8 cellular contexts compared by ENCODE assay signal in the genomic region with DNA sequence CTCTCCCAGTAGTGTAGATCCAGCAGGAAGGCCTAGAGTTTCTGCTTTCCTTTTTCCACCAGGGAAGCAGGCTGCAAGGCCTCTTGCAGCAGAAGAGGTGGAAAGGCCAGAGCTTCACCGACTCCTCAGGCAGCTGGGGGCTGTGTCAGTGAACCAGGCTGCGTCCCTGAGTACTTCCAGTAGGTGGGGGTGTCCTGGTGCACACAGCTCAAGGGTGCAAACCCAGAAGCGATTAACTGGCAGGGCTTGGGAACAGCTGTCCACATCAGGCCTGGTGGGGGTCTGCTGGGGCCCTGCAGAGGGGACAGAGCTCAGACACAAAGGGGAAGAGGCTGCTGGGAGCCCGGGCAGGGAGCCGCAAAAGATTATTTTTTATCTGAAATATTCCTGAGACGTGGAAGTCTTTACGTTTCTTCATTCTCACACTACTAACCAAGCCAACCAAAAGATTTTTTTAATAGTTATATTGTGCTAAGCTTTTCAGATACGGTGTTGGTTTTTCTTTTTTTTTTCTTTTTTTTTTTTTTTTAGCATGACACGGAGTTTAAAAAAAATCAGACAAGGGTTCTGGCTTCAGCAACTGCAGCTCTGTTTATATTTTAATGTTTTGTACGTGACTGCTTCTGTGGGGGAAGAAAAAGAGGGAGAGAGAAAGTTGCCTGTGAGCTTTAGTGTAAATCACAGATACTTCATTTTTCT. TPM values are rescaled to one million over a fixed set of nuclear protein-coding genes. Genes with fewer than 3 reads are reported as not detected.
DNase-seq lines count a peak whose midpoint lies in the region; ATAC-seq and TF ChIP-seq lines count a peak whose summit lies in the region.

No MANE protein-coding gene starts in this region.

- H3K36me3 ChIP-seq in A673 (ENCODE audit: insufficient read depth, low read length, poor library complexity, severe bottlenecking): no peaks in the 10 kb centered on the region
- no peaks in the 10 kb centered on the region for H3K36me3 ChIP-seq in ascending aorta
- H3K36me3 ChIP-seq in stomach smooth muscle (ENCODE audit: control insufficient read depth in 2 of 2, insufficient read depth in 2 of 2, low read length in 2 of 2): no peaks in the 10 kb centered on the region

- peaks cover 19 to 40% (median 27%) of the 10 kb centered on the region in 3 donors for H3K27me3 Mint-ChIP-seq in immature natural killer cell (ENCODE audit: low read depth in 3 of 3)
- H3K27me3 Mint-ChIP-seq in activated T-cell treated with anti-CD3 and anti-CD28 coated beads, Interleukin-2, amount 50 U/mL, for 24 hours: peaks cover 21% of the 10 kb centered on the region

- H3K4me1 ChIP-seq in A673 (ENCODE audit: insufficient read depth, low read length, poor library complexity, severe bottlenecking): peaks cover 41% of the 10 kb centered on the region
- peaks cover 0 to 14% of the 10 kb centered on the region in 2 donors for H3K4me1 ChIP-seq in ascending aorta
- H3K4me1 ChIP-seq in stomach smooth muscle (ENCODE audit: control insufficient read depth, insufficient read depth, low read length): peaks cover 53% of the 10 kb centered on the region

- H3K36me3 Mint-ChIP-seq in immature natural killer cell: peaks cover 4 to 11% (median 11%) of the 10 kb centered on the region in 3 donors
- no peaks in the 10 kb centered on the region for H3K36me3 Mint-ChIP-seq in activated T-cell treated with anti-CD3 and anti-CD28 coated beads, Interleukin-2, amount 50 U/mL, for 24 hours (ENCODE audit: low read depth)

- CTCF ChIA-PET in A673 (lab: Charles Lee): interaction anchor here (0.7 to 1.1 kb wide), 3 partner anchors 70 to 552 kb away, joined by 3 to 5 read pairs (median 4); no protein-coding TSS in a partner anchor

- H3K9me3 ChIP-seq in A673 (ENCODE audit: low read depth, low read length, poor library complexity, severe bottlenecking) (no peaks in the 10 kb centered on the region), ascending aorta (no peaks in the 10 kb centered on the region), stomach smooth muscle (ENCODE audit: control insufficient read depth in 2 of 2, low read length in 2 of 2) (no peaks in the 10 kb centered on the region)

- no peak overlapping the region for H3K4me3 ChIP-seq in A673 (ENCODE audit: low read depth, low read length, poor library complexity, severe bottlenecking)
- H3K4me3 ChIP-seq in ascending aorta: peak overlapping the region in 1 of 2 donors; percentile 41
- H3K4me3 ChIP-seq in stomach smooth muscle (ENCODE audit: low read length in 2 of 2): peak overlapping the region; percentile 38 to 66

- peaks cover 0 to 1% (median 0%) of the 10 kb centered on the region in 6 donors for H3K9me3 Mint-ChIP-seq in immature natural killer cell
- no peaks in the 10 kb centered on the region for H3K9me3 Mint-ChIP-seq in activated T-cell treated with anti-CD3 and anti-CD28 coated beads, Interleukin-2, amount 50 U/mL, for 24 hours

- POLR2A ChIA-PET in A673 (lab: Charles Lee; ENCODE audit: low non-redundant PET): no interaction called here

- BruUV-seq in A673 (replicated peaks; lab: Mats Ljungman, UMichigan): no TSS peak

- H3K27ac ChIP-seq in A673 (ENCODE audit: low read depth, low read length, poor library complexity, severe bottlenecking) (no peak overlapping the region), ascending aorta (peak overlapping the region; percentile 39 to 44), stomach smooth muscle (ENCODE audit: low read length) (peak overlapping the region; percentile 80)

- TF ChIP-seq CTCF in A673 (conservative IDR thresholded peaks at IDR 0.05; ENCODE audit: low read depth, low read length): peak; percentile 62
- TF ChIP-seq CTCF in ascending aorta (IDR thresholded peaks at IDR 0.05): peak; percentile 23 to 74 (median 59)

- H3K27ac Mint-ChIP-seq in immature natural killer cell: peak overlapping the region in 3 of 6 donors; percentile 78 to 89 (median 83)
- no peak overlapping the region for H3K27ac Mint-ChIP-seq in activated T-cell treated with anti-CD3 and anti-CD28 coated beads, Interleukin-2, amount 50 U/mL, for 24 hours

- peak overlapping the region; percentile 41 to 55 for H3K9ac ChIP-seq in stomach smooth muscle (ENCODE audit: low read length in 2 of 2)

- ATAC-seq in GM18870 (IDR thresholded peaks at IDR 0.05; ENCODE audit: unreplicated experiment): no peak

- intact Hi-C loops in A673 (cut with micrococcal nuclease; ENCODE audit: unreplicated experiment): no loop called here
- intact Hi-C loops in ascending aorta (cut with DNase I): no loop called here

- H3K27me3 ChIP-seq in A673 (replicated peaks; ENCODE audit: insufficient read depth, low read depth, low read length, poor library complexity) (no peaks in the 10 kb centered on the region), ascending aorta (no peaks in the 10 kb centered on the region), stomach smooth muscle (ENCODE audit: control insufficient read depth in 1 of 2, insufficient read depth in 2 of 2, low read length in 2 of 2) (no peaks in the 10 kb centered on the region)

- DNase-seq in A673 (ENCODE audit: low spot score) (peak; percentile 63), HT-29 (ENCODE audit: low spot score) (peak; percentile 21), ascending aorta (ENCODE audit: low spot score in 2 of 2) (peak in 1 of 2 donors; percentile 79), immature natural killer cell (peak in 1 of 3 donors; percentile 29), ureter (ENCODE audit: low spot score) (no peak)
- no peak for DNase-seq in activated T-cell treated with anti-CD3 and anti-CD28 coated beads, Interleukin-2, amount 50 U/mL, for 24 hours

- H3K4me3 Mint-ChIP-seq in immature natural killer cell: peak overlapping the region; percentile 56 to 82 (median 78)
- H3K4me3 Mint-ChIP-seq in activated T-cell treated with anti-CD3 and anti-CD28 coated beads, Interleukin-2, amount 50 U/mL, for 24 hours: no peak overlapping the region

- H3K4me1 Mint-ChIP-seq in immature natural killer cell: peaks cover 41 to 45% of the 10 kb centered on the region in 2 donors
- H3K4me1 Mint-ChIP-seq in activated T-cell treated with anti-CD3 and anti-CD28 coated beads, Interleukin-2, amount 50 U/mL, for 24 hours (ENCODE audit: low read depth): peaks cover 27% of the 10 kb centered on the region

RNA-seq across cellular contexts. Expression of a gene that starts 11.0 kb away (rescaled TPM):
- total RNA-seq in A673 (2021) (14.8 and 15.5 TPM in 2 replicates), ascending aorta (9.9 TPM), ureter (23.6 TPM)
- total RNA-seq in HT-29 (2014; rRNA removed; shearing (Covaris generic)): not detected in 2 replicates
- polyA plus RNA-seq in immature natural killer cell: 1 to 10 TPM in 2 of 3 donors, under 1 TPM in 1; 0.74 to 3.5 (median 1.5) TPM

Comparison
In these comparisons a context has a peak if more than half of its experiments do, and no peak if none do; other contexts are left out.
1. DNase-seq: peak in A673 (single experiment) and HT-29 (single experiment); none in ureter (single experiment) and activated T-cell treated with anti-CD3 and anti-CD28 coated beads, Interleukin-2, amount 50 U/mL, for 24 hours (single experiment).
2. RNA of a gene that starts 11.0 kb away (total RNA-seq): 23.6 TPM in ureter (single experiment), 14.8 to 15.5 TPM in A673 and 9.9 TPM in ascending aorta (single experiment); not detected in HT-29; every median in the first group is over 10 times any median in the second.